27 cellular contexts compared by ENCODE assay signal in genomic region chr20:50886184-50886790, GRCh38. TPM values are rescaled to one million over a fixed set of nuclear protein-coding genes. Genes with fewer than 3 reads are reported as not detected.
DNase-seq lines count a peak whose midpoint lies in the region; ATAC-seq, FAIRE-seq and TF ChIP-seq lines count a peak whose summit lies in the region.
"Had no signal": no experiment of that assay in that cellular context is flagged by ENCODE, and none has a peak within 500 bp of the region (broad histone marks: within the 10 kb centered on the region; RNA-seq: fewer than 3 reads in every experiment).

No MANE protein-coding gene starts in this region.

- H3K9me3 Mint-ChIP-seq in neural crest cell, result no peaks in the 10 kb centered on the region
- no peaks in the 10 kb centered on the region for H3K9me3 Mint-ChIP-seq in activated CD8-positive, alpha-beta memory T cell treated with anti-CD3 and anti-CD28 coated beads, Interleukin-2, amount 10 ng/mL, durations not matched to agents 7 days and 5 days (ENCODE audit: low read depth)
- H3K9me3 Mint-ChIP-seq: activated CD4-positive, alpha-beta T cell treated with anti-CD3 and anti-CD28 coated beads, Interleukin-2, amount 10 ng/mL, durations not matched to agents 7 days and 5 days; CD8-positive, alpha-beta memory T cell; memory B cell had no signal

- H3K36me3 Mint-ChIP-seq in neural crest cell (ENCODE audit: low read depth), result peaks cover 18% of the 10 kb centered on the region
- peaks cover 50% of the 10 kb centered on the region for H3K36me3 Mint-ChIP-seq in activated CD8-positive, alpha-beta memory T cell treated with anti-CD3 and anti-CD28 coated beads, Interleukin-2, amount 10 ng/mL, durations not matched to agents 7 days and 5 days

- H3K4me1 Mint-ChIP-seq in neural crest cell, result no peaks in the 10 kb centered on the region
- H3K4me1 Mint-ChIP-seq in activated CD8-positive, alpha-beta memory T cell treated with anti-CD3 and anti-CD28 coated beads, Interleukin-2, amount 10 ng/mL, durations not matched to agents 7 days and 5 days, result peaks cover 10% of the 10 kb centered on the region
- H3K4me1 Mint-ChIP-seq: activated CD4-positive, alpha-beta T cell treated with anti-CD3 and anti-CD28 coated beads, Interleukin-2, amount 10 ng/mL, durations not matched to agents 7 days and 5 days; memory B cell had no signal

- no peaks in the 10 kb centered on the region for H3K9me3 ChIP-seq in SK-N-MC (ENCODE audit: low read depth, low read length)
- H3K9me3 ChIP-seq: SJCRH30 had no signal

- H3K4me3 ChIP-seq in SK-N-MC, result no peak overlapping the region
- H3K4me3 ChIP-seq: coronary artery, SJCRH30, smooth muscle cell, tibial nerve had no signal

- H3K27me3 Mint-ChIP-seq in neural crest cell (ENCODE audit: low read depth), result no peaks in the 10 kb centered on the region
- H3K27me3 Mint-ChIP-seq in activated CD8-positive, alpha-beta memory T cell treated with anti-CD3 and anti-CD28 coated beads, Interleukin-2, amount 10 ng/mL, durations not matched to agents 7 days and 5 days, result no peaks in the 10 kb centered on the region
- H3K27me3 Mint-ChIP-seq: activated CD4-positive, alpha-beta T cell treated with anti-CD3 and anti-CD28 coated beads, Interleukin-2, amount 10 ng/mL, durations not matched to agents 7 days and 5 days; CD8-positive, alpha-beta memory T cell; memory B cell had no signal

- H3K27ac Mint-ChIP-seq in neural crest cell (ENCODE audit: unreplicated experiment), result no peak overlapping the region
- H3K27ac Mint-ChIP-seq in activated CD8-positive, alpha-beta memory T cell treated with anti-CD3 and anti-CD28 coated beads, Interleukin-2, amount 10 ng/mL, durations not matched to agents 7 days and 5 days, result no peak overlapping the region
- H3K27ac Mint-ChIP-seq: activated CD4-positive, alpha-beta T cell treated with anti-CD3 and anti-CD28 coated beads, Interleukin-2, amount 10 ng/mL, durations not matched to agents 7 days and 5 days; memory B cell had no signal

- peak; percentile 13 for TF ChIP-seq POLR2A in GM19099 (IDR thresholded peaks at IDR 0.05; ENCODE audit: extremely low read depth, insufficient read length, low read depth)

- H3K4me3 Mint-ChIP-seq in neural crest cell, result peak overlapping the region; percentile 12
- H3K4me3 Mint-ChIP-seq in activated CD8-positive, alpha-beta memory T cell treated with anti-CD3 and anti-CD28 coated beads, Interleukin-2, amount 10 ng/mL, durations not matched to agents 7 days and 5 days, result no peak overlapping the region
- H3K4me3 Mint-ChIP-seq: activated CD4-positive, alpha-beta T cell treated with anti-CD3 and anti-CD28 coated beads, Interleukin-2, amount 10 ng/mL, durations not matched to agents 7 days and 5 days; CD8-positive, alpha-beta memory T cell; memory B cell had no signal

- ATAC-seq in GM18867 (IDR thresholded peaks at IDR 0.05; ENCODE audit: unreplicated experiment), result no peak
- no peak for ATAC-seq in activated CD8-positive, alpha-beta memory T cell treated with anti-CD3 and anti-CD28 coated beads, Interleukin-2, amount 10 ng/mL, durations not matched to agents 7 days and 5 days
- ATAC-seq: stimulated activated naive CD8-positive, alpha-beta T cell treated with anti-CD3 and anti-CD28 coated beads, Interleukin-15, Interleukin-2, amounts not matched to agents 100 U/mL and 50 U/mL, for 24 hours had no signal

- TF ChIP-seq CTCF in neural crest cell (conservative IDR thresholded peaks at IDR 0.05), result no peak

- no peak for FAIRE-seq in frontal cortex (lab: Jason Lieb, UNC)

- CTCF ChIA-PET in activated CD8-positive, alpha-beta memory T cell treated with anti-CD3 and anti-CD28 coated beads, Interleukin-2, amount 10 ng/mL, durations not matched to agents 7 days and 5 days (lab: Charles Lee), result no interaction called here

- DNase-seq in DMS79 (lab: John Stamatoyannopoulos, UW) (peak; percentile 6), DMS79 treated with DMSO at 0.1 percent for 48 hours (lab: John Stamatoyannopoulos, UW) (no peak), SK-N-MC (ENCODE audit: low read depth, low spot score) (no peak), neural crest cell (ENCODE audit: low read depth, low spot score) (no peak), frontal cortex (ENCODE audit: low spot score in 2 of 2) (no peak)
- no peak for DNase-seq in activated CD8-positive, alpha-beta memory T cell treated with anti-CD3 and anti-CD28 coated beads, Interleukin-2, amount 10 ng/mL, durations not matched to agents 7 days and 5 days
- DNase-seq: activated CD4-positive, alpha-beta T cell treated with anti-CD3 and anti-CD28 coated beads, Interleukin-2, amount 10 ng/mL, durations not matched to agents 7 days and 5 days; brain microvascular endothelial cell; CD8-positive, alpha-beta memory T cell; HCEC 1CT; kidney glomerular epithelial cell; NCI-H1694 treated with DMSO at 0.1 percent for 48 hours; NCI-H69; occipital lobe; OCI-M1; retina; SJCRH30; stimulated activated CD4-positive, alpha-beta T cell treated with anti-CD3 and anti-CD28 coated beads, Interleukin-4, amount 100 ng/mL, for 1 hour; stimulated activated naive CD8-positive, alpha-beta T cell treated with anti-CD3 and anti-CD28 coated beads, Interleukin-15, Interleukin-2, amounts not matched to agents 100 U/mL and 50 U/mL, for 24 hours; T-helper 1 cell had no signal

- H3K9ac ChIP-seq in SK-N-MC (ENCODE audit: insufficient read length), result no peak overlapping the region

- H3K36me3 ChIP-seq in SK-N-MC (ENCODE audit: insufficient read depth, low read length), result peaks cover 35% of the 10 kb centered on the region

- 0 out of 2 replicates have a peak overlapping the region, but pooled peaks have one; percentile 13 for H3K27ac ChIP-seq in SK-N-MC
- H3K27ac ChIP-seq: 22Rv1, brain microvascular endothelial cell, coronary artery, SJCRH30, tibial nerve had no signal

RNA-seq across cellular contexts. Expression of gene ADNP, which starts 45.0 kb away (rescaled TPM):
- total RNA-seq in neural crest cell (132 and 140 TPM in 2 replicates), frontal cortex (68.1 TPM)
- total RNA-seq in activated CD8-positive, alpha-beta memory T cell treated with anti-CD3 and anti-CD28 coated beads, Interleukin-2, amount 10 ng/mL, durations not matched to agents 7 days and 5 days, result 10 to 100 TPM; 66.1 to 81.2 TPM
